ENCODE assay signal across 17 cellular contexts in the genomic region with DNA sequence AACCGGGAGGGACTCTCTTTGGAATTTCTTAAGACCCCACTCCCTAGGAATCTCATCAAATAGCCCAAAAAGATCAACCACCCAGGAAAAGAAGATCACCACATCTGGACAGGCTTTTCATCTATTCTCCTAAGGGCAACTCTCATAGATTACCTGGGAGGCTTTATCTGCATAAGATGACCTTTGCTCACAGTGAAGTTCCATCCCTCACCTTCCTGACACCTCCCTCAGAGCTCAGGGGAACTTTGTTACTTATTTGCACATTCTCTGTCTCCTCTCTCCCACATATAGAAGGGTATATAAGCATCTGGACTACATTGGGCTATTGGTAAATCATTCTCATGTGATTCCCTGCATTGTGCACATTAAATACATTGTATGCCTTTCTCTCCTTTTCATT.
A peak's percentile ranks its signal among the peaks of the same experiment; 100 is the strongest.
DNase-seq lines count a peak whose midpoint lies in the region; ATAC-seq, FAIRE-seq and TF ChIP-seq lines count a peak whose summit lies in the region.
"Had no signal": no experiment of that assay in that cellular context is flagged by ENCODE, and none has a peak within 500 bp of the region (broad histone marks: within the 10 kb centered on the region; RNA-seq: fewer than 3 reads in every experiment).

No MANE protein-coding gene starts in this region.

- no peak overlapping the region for H4K5ac ChIP-seq in H1 (ENCODE audit: insufficient read length, low read depth, low read length)

- H2BK5ac ChIP-seq in H1 (ENCODE audit: low read depth, low read length) = no peak overlapping the region

- no peak overlapping the region for H2AFZ ChIP-seq in H1 (ENCODE audit: low read length)
- H2AFZ ChIP-seq: GM23248 had no signal

- H3K36me3 ChIP-seq in H1 (ENCODE audit: control insufficient read depth in 2 of 4, insufficient read depth in 4 of 4, low read length in 3 of 4) (peaks cover 0 to 2% (median 0%) of the 10 kb centered on the region in 4 experiments; a peak in 1 of 8 replicates), right lobe of liver (no peaks in the 10 kb centered on the region), HAP-1 (replicated peaks) (no peaks in the 10 kb centered on the region)

- TF ChIP-seq EP300 in H1 (IDR thresholded peaks at IDR 0.05; ENCODE audit: borderline replicate concordance in 1 of 2, low read depth in 2 of 2, low read length in 2 of 2) = no peak

- H4K91ac ChIP-seq in H1 (replicated peaks; ENCODE audit: insufficient read length, low read length) = no peak overlapping the region

- H3K79me2 ChIP-seq in H1 (ENCODE audit: control insufficient read depth in 1 of 2, insufficient read depth in 2 of 2, low read length in 2 of 2) = 0 out of 4 replicates have a peak, but pooled peaks cover 0 to 2% of the 10 kb centered on the region in 2 experiments

- H2AK5ac ChIP-seq in H1 (ENCODE audit: low read depth, low read length) = no peak overlapping the region

- no peak overlapping the region for H3K4me2 ChIP-seq in H1 (ENCODE audit: insufficient read depth in 1 of 2, low read depth in 2 of 2, low read length in 2 of 2)

- H3K27me3 Mint-ChIP-seq in activated naive CD8-positive, alpha-beta T cell treated with anti-CD3 and anti-CD28 coated beads, Interleukin-2, amount 50 U/mL, for 24 hours = no peaks in the 10 kb centered on the region
- H3K27me3 Mint-ChIP-seq in activated naive CD8-positive, alpha-beta T cell treated with anti-CD3 and anti-CD28 coated beads for 36 hours = no peaks in the 10 kb centered on the region
- peaks cover 28% of the 10 kb centered on the region for H3K27me3 Mint-ChIP-seq in activated T-helper 2 cell treated with anti-CD3 and anti-CD28 coated beads, Interferon-gamma antibody, Interleukin-2, Interleukin-4, amounts not matched to agents 10 μg/mL and 5 μg/mL and 100 μg/mL, durations not matched to agents 14 hours and 24 hours and 36 hours (ENCODE audit: low read depth)
- H3K27me3 Mint-ChIP-seq: B cell; CD4-positive, alpha-beta T cell had no signal

- H3K4me3 ChIP-seq in H1 (ENCODE audit: extremely low read depth in 1 of 4, insufficient read depth in 2 of 4, low read depth in 3 of 4, low read length in 4 of 4) (no peak overlapping the region), right lobe of liver (no peak overlapping the region), HAP-1 (no peak overlapping the region)
- H3K4me3 ChIP-seq: GM12878, GM23248 had no signal

- no peak overlapping the region for H3K14ac ChIP-seq in H1 (ENCODE audit: insufficient read length)

- H4K8ac ChIP-seq in H1 (ENCODE audit: extremely low read depth, insufficient read depth, low read length) = no peak overlapping the region

- TF ChIP-seq POLR2A in H1 (IDR thresholded peaks at IDR 0.05; ENCODE audit: control extremely low read depth in 1 of 2, low read depth in 2 of 2, low read length in 2 of 2) (no peak), right lobe of liver (IDR thresholded peaks at IDR 0.05) (no peak)

- H3K4me1 ChIP-seq in H1 (replicated peaks in 1 of 4; ENCODE audit: control insufficient read depth in 3 of 4, insufficient read depth in 4 of 4, low read length in 3 of 4) (peaks cover 0 to 3% (median 0%) of the 10 kb centered on the region in 4 experiments; a peak in 1 of 7 replicates), right lobe of liver (peaks cover 0 to 22% (median 7%) of the 10 kb centered on the region in 4 donors), HAP-1 (no peaks in the 10 kb centered on the region)

- H2BK20ac ChIP-seq in H1 (ENCODE audit: low read length) = no peak overlapping the region

- H3K9me3 Mint-ChIP-seq in activated naive CD8-positive, alpha-beta T cell treated with anti-CD3 and anti-CD28 coated beads, Interleukin-2, amount 50 U/mL, for 24 hours = peaks cover 5% of the 10 kb centered on the region
- peaks cover 8% of the 10 kb centered on the region for H3K9me3 Mint-ChIP-seq in activated naive CD8-positive, alpha-beta T cell treated with anti-CD3 and anti-CD28 coated beads for 36 hours
- H3K9me3 Mint-ChIP-seq in activated T-helper 2 cell treated with anti-CD3 and anti-CD28 coated beads, Interferon-gamma antibody, Interleukin-2, Interleukin-4, amounts not matched to agents 10 μg/mL and 5 μg/mL and 100 μg/mL, durations not matched to agents 14 hours and 24 hours and 36 hours = peaks cover 5% of the 10 kb centered on the region
- H3K9me3 Mint-ChIP-seq: CD4-positive, alpha-beta T cell; H9 had no signal

- in situ Hi-C loops in HAP-1 (cut with MboI; ENCODE audit: low sequenced_read_pairs) = no loop called here

- H3K27ac ChIP-seq in H1 (ENCODE audit: low read depth, low read length) (no peak overlapping the region), right lobe of liver (peak overlapping the region in 1 of 3 donors; percentile 26)
- H3K27ac ChIP-seq: GM23248 had no signal

- no peak for ATAC-seq in activated naive CD8-positive, alpha-beta T cell treated with anti-CD3 and anti-CD28 coated beads, Interleukin-2, amount 50 U/mL, for 24 hours
- peak; percentile 88 to 92 (median 90) for ATAC-seq in right lobe of liver
- ATAC-seq: GM12878 had no signal

- CTCF ChIA-PET in H1 (lab: Charles Lee; ENCODE audit: partially characterized antibody) = interaction anchor here (1.7 kb wide), 1 partner anchor 85 kb away, joined by 4 read pairs; no protein-coding TSS in a partner anchor

- no peak overlapping the region for H2BK12ac ChIP-seq in H1 (ENCODE audit: low read depth, low read length)

- no peak overlapping the region for H3K23ac ChIP-seq in H1 (ENCODE audit: insufficient read length)

- H2BK15ac ChIP-seq in H1 (ENCODE audit: low read length) = no peak overlapping the region

- no peak overlapping the region for H3K9ac ChIP-seq in H1 (replicated peaks in 1 of 4; ENCODE audit: extremely low read depth in 1 of 4, low read depth in 3 of 4, low read length in 3 of 4)
- H3K9ac ChIP-seq: GM23248 had no signal

- no peak for TF ChIP-seq RAD21 in H1 (IDR thresholded peaks at IDR 0.05 in 1 of 2, conservative IDR thresholded peaks at IDR 0.05 in 1 of 2; ENCODE audit: low read depth in 2 of 2, low read length in 2 of 2)

- H4K20me1 ChIP-seq in H1 (replicated peaks in 1 of 2; ENCODE audit: control insufficient read depth in 1 of 2, insufficient read depth in 2 of 2, low read length in 2 of 2) = no peaks in the 10 kb centered on the region

- H3K79me1 ChIP-seq in H1 (ENCODE audit: low read depth, low read length) = no peaks in the 10 kb centered on the region

- WGBS in H1 (ENCODE audit: extremely low coverage in 1 of 2, insufficient coverage in 1 of 2, insufficient read length in 1 of 2, insufficient replicate concordance in 2 of 2, low coverage in 1 of 2, low lambda C conversion rate in 2 of 2, missing lambda C conversion rate in 1 of 2), 2 experiments = 88% methylated on average over 1 of the region's 1 CpG; no CpG with 5 or more reads in 1 of the 2 experiments
- WGBS in right lobe of liver (ENCODE audit: insufficient coverage, low coverage, low lambda C conversion rate, missing lambda C conversion rate) = 13% methylated on average over 1 of the region's 1 CpG

- H3K18ac ChIP-seq in H1 (ENCODE audit: extremely low read depth, low read length) = no peak overlapping the region

- H3K36me3 Mint-ChIP-seq in activated naive CD8-positive, alpha-beta T cell treated with anti-CD3 and anti-CD28 coated beads, Interleukin-2, amount 50 U/mL, for 24 hours (ENCODE audit: low read depth) = peaks cover 20% of the 10 kb centered on the region
- peaks cover 34% of the 10 kb centered on the region for H3K36me3 Mint-ChIP-seq in activated naive CD8-positive, alpha-beta T cell treated with anti-CD3 and anti-CD28 coated beads for 36 hours
- peaks cover 13% of the 10 kb centered on the region for H3K36me3 Mint-ChIP-seq in activated T-helper 2 cell treated with anti-CD3 and anti-CD28 coated beads, Interferon-gamma antibody, Interleukin-2, Interleukin-4, amounts not matched to agents 10 μg/mL and 5 μg/mL and 100 μg/mL, durations not matched to agents 14 hours and 24 hours and 36 hours (ENCODE audit: low read depth)

- no peak overlapping the region for H2BK120ac ChIP-seq in H1 (replicated peaks; ENCODE audit: low read depth, low read length)

- H3K27me3 ChIP-seq in H1 (replicated peaks in 1 of 4; ENCODE audit: control insufficient read depth in 3 of 4, extremely low read depth in 1 of 4, insufficient read depth in 3 of 4, low read length in 3 of 4) (no peaks in the 10 kb centered on the region), right lobe of liver (no peaks in the 10 kb centered on the region), HAP-1 (ENCODE audit: low read depth) (no peaks in the 10 kb centered on the region)

- TF ChIP-seq CTCF in H1 (IDR thresholded peaks at IDR 0.05; ENCODE audit: control extremely low read depth in 1 of 3, insufficient read depth in 1 of 3, low read depth in 1 of 3, low read length in 3 of 3) = no peak
- TF ChIP-seq CTCF in right lobe of liver (IDR thresholded peaks at IDR 0.05) = no peak

- peak; percentile 39 for FAIRE-seq in H1 (lab: Jason Lieb, UNC)
- FAIRE-seq: GM12878, GM18507 had no signal

- H3K4me1 Mint-ChIP-seq in activated naive CD8-positive, alpha-beta T cell treated with anti-CD3 and anti-CD28 coated beads, Interleukin-2, amount 50 U/mL, for 24 hours = peaks cover 86% of the 10 kb centered on the region
- peaks cover 60% of the 10 kb centered on the region for H3K4me1 Mint-ChIP-seq in activated naive CD8-positive, alpha-beta T cell treated with anti-CD3 and anti-CD28 coated beads for 36 hours
- peaks cover 48% of the 10 kb centered on the region for H3K4me1 Mint-ChIP-seq in activated T-helper 2 cell treated with anti-CD3 and anti-CD28 coated beads, Interferon-gamma antibody, Interleukin-2, Interleukin-4, amounts not matched to agents 10 μg/mL and 5 μg/mL and 100 μg/mL, durations not matched to agents 14 hours and 24 hours and 36 hours (ENCODE audit: low read depth)

- peak overlapping the region; percentile 32 for H3K27ac Mint-ChIP-seq in activated naive CD8-positive, alpha-beta T cell treated with anti-CD3 and anti-CD28 coated beads, Interleukin-2, amount 50 U/mL, for 24 hours
- no peak overlapping the region for H3K27ac Mint-ChIP-seq in activated naive CD8-positive, alpha-beta T cell treated with anti-CD3 and anti-CD28 coated beads for 36 hours
- H3K27ac Mint-ChIP-seq in activated T-helper 2 cell treated with anti-CD3 and anti-CD28 coated beads, Interferon-gamma antibody, Interleukin-2, Interleukin-4, amounts not matched to agents 10 μg/mL and 5 μg/mL and 100 μg/mL, durations not matched to agents 14 hours and 24 hours and 36 hours = no peak overlapping the region
- H3K27ac Mint-ChIP-seq: B cell; CD4-positive, alpha-beta T cell; H9 had no signal

- no peak overlapping the region for H3K4me3 Mint-ChIP-seq in activated naive CD8-positive, alpha-beta T cell treated with anti-CD3 and anti-CD28 coated beads, Interleukin-2, amount 50 U/mL, for 24 hours
- H3K4me3 Mint-ChIP-seq in activated naive CD8-positive, alpha-beta T cell treated with anti-CD3 and anti-CD28 coated beads for 36 hours = no peak overlapping the region
- no peak overlapping the region for H3K4me3 Mint-ChIP-seq in activated T-helper 2 cell treated with anti-CD3 and anti-CD28 coated beads, Interferon-gamma antibody, Interleukin-2, Interleukin-4, amounts not matched to agents 10 μg/mL and 5 μg/mL and 100 μg/mL, durations not matched to agents 14 hours and 24 hours and 36 hours (ENCODE audit: low read depth)
- H3K4me3 Mint-ChIP-seq: B cell; CD4-positive, alpha-beta T cell; H9 had no signal

- no peaks in the 10 kb centered on the region for H3K23me2 ChIP-seq in H1 (ENCODE audit: low read depth, low read length)

- no peak for DNase-seq in activated naive CD8-positive, alpha-beta T cell treated with anti-CD3 and anti-CD28 coated beads, Interleukin-2, amount 50 U/mL, for 24 hours
- DNase-seq in activated naive CD8-positive, alpha-beta T cell treated with anti-CD3 and anti-CD28 coated beads for 36 hours = no peak
- DNase-seq in H1 (ENCODE audit: low read depth in 1 of 2, low spot score in 2 of 2) (no peak), right lobe of liver (no peak), HAP-1 (ENCODE audit: low spot score in 2 of 2) (no peak), AML-193 (lab: John Stamatoyannopoulos, UW) (no peak)
- no peak for DNase-seq in activated T-helper 2 cell treated with anti-CD3 and anti-CD28 coated beads, Interferon-gamma antibody, Interleukin-2, Interleukin-4, amounts not matched to agents 10 μg/mL and 5 μg/mL and 100 μg/mL, durations not matched to agents 14 hours and 24 hours and 36 hours (ENCODE audit: low spot score)
- DNase-seq: ACHN; C1 segment of cervical spinal cord; Calu3; CD4-positive, alpha-beta T cell; DMS 273 treated with DMSO at 0.1 percent for 48 hours; GM23248; H9 had no signal

- POLR2A ChIA-PET in H1 (lab: Charles Lee; ENCODE audit: partially characterized antibody) = interaction anchor here (1.4 kb wide), 1 partner anchor 15 kb away, joined by 3 read pairs; no protein-coding TSS in a partner anchor

- no peak overlapping the region for H3K4ac ChIP-seq in H1 (replicated peaks; ENCODE audit: insufficient read length, low read depth, low read length)

- intact Hi-C loops in right lobe of liver (cut with DNase I) = no loop called here
- intact Hi-C loops in activated T-helper 2 cell treated with anti-CD3 and anti-CD28 coated beads, Interferon-gamma antibody, Interleukin-2, Interleukin-4, amounts not matched to agents 10 μg/mL and 5 μg/mL and 100 μg/mL, durations not matched to agents 14 hours and 24 hours and 36 hours (cut with micrococcal nuclease) = no loop called here

- H3K9me3 ChIP-seq in H1 (ENCODE audit: insufficient read depth in 2 of 2, low read depth in 1 of 2, low read length in 1 of 2) (no peaks in the 10 kb centered on the region), right lobe of liver (no peaks in the 10 kb centered on the region), HAP-1 (no peaks in the 10 kb centered on the region)

- no peak overlapping the region for H3K56ac ChIP-seq in H1 (replicated peaks; ENCODE audit: insufficient read length, low read depth, low read length)
